Comparison of ENCODE assay signal across 27 cellular contexts in the genomic region with DNA sequence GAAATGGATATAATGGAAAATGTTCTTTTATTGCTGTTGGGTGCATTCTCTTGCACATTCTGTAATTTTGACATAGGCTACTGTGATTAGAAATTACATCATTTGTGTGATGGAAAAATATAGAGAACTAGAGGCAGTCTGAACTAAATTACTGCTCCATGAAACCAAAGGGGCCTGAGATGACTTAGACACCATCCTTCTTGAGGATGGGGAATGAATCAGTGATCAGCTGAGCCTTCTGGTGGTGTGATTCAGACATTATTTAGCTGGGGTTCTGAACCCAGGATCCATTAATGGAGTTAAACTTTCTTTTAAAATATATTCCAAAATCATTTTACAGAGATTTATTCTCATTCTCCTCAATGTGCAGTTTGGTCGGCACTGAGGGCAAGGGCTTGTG.
"Had no signal": no experiment of that assay in that cellular context is flagged by ENCODE, and none has a peak within 500 bp of the region (broad histone marks: within the 10 kb centered on the region; RNA-seq: fewer than 3 reads in every experiment).

No MANE protein-coding gene starts in this region.

- H3K27ac Mint-ChIP-seq: nephron progenitor cell had no signal

- H3K4me1 ChIP-seq: esophagus squamous epithelium, lower lobe of right lung, prostate gland, tibial nerve, upper lobe of left lung, uterus had no signal

- H3K36me3 ChIP-seq: esophagus squamous epithelium, heart right ventricle, left lung, lower lobe of right lung, prostate gland, right atrium auricular region, thoracic aorta, tibial nerve, upper lobe of left lung, uterus had no signal

- H3K4me3 Mint-ChIP-seq: nephron progenitor cell had no signal

- ATAC-seq: heart right ventricle, left cardiac atrium, left lung, lower lobe of right lung, sciatic nerve had no signal

- DNase-seq: dermis blood vessel endothelial cell; effector memory CD4-positive, alpha-beta T cell; esophagus squamous epithelium; foreskin melanocyte; glutamatergic neuron; heart right ventricle; hippocampal formation; left cardiac atrium; left lung; lower lobe of right lung; naive thymus-derived CD8-positive, alpha-beta T cell; nephron progenitor cell; nucleus accumbens; stimulated activated CD4-positive, alpha-beta T cell treated with anti-CD3 and anti-CD28 coated beads, Interleukin-12 subunit alpha, Interleukin-12 subunit beta, amount 100 ng/mL, for 4 hours; stimulated activated CD4-positive, alpha-beta T cell treated with anti-CD3 and anti-CD28 coated beads, Interleukin-1b, Interleukin-23, amount 100 ng/mL, for 48 hours; stimulated activated CD4-positive, alpha-beta T cell treated with anti-CD3 and anti-CD28 coated beads, Interleukin-4, amount 100 ng/mL, for 1 hour; stimulated activated CD8-positive, alpha-beta memory T cell treated with anti-CD3 and anti-CD28 coated beads, Interleukin-4, amount 100 ng/mL, for 48 hours; stimulated activated naive CD4-positive, alpha-beta T cell treated with Interleukin-2 at 50 U/mL for 16 hours; upper lobe of left lung; uterus had no signal

- H3K4me3 ChIP-seq: coronary artery, esophagus squamous epithelium, heart right ventricle, left lung, lower lobe of right lung, prostate gland, right atrium auricular region, smooth muscle cell, thoracic aorta, tibial nerve, upper lobe of left lung, uterus had no signal

- H3K27me3 ChIP-seq: esophagus squamous epithelium, heart right ventricle, left lung, right atrium auricular region, tibial nerve, upper lobe of left lung, uterus had no signal

- H3K27ac ChIP-seq: coronary artery, esophagus squamous epithelium, left lung, lower lobe of right lung, prostate gland, right atrium auricular region, tibial nerve, upper lobe of left lung, uterus had no signal

- H3K4me2 ChIP-seq: smooth muscle cell had no signal

- H3K4me1 Mint-ChIP-seq: nephron progenitor cell had no signal

- H3K9me3 ChIP-seq: esophagus squamous epithelium, lower lobe of right lung, prostate gland, right atrium auricular region, thoracic aorta, upper lobe of left lung, uterus had no signal
